Comparison of ENCODE assay signal across 19 cellular contexts in genomic region chr7:42233939-42234338, GRCh38. TPM values are rescaled to one million over a fixed set of nuclear protein-coding genes. Genes with fewer than 3 reads are reported as not detected.
DNase-seq lines count a peak whose midpoint lies in the region; TF ChIP-seq lines count a peak whose summit lies in the region.
"Had no signal": no experiment of that assay in that cellular context is flagged by ENCODE, and none has a peak within 500 bp of the region (broad histone marks: within the 10 kb centered on the region; RNA-seq: fewer than 3 reads in every experiment).

No MANE protein-coding gene starts in this region.

- TF ChIP-seq RAD21 in SK-N-SH (IDR thresholded peaks at IDR 0.05; ENCODE audit: low read length) = no peak

- WGBS in SK-N-SH (ENCODE audit: low lambda C conversion rate) = 2% methylated on average over 1 of the region's 1 CpG

- H3K4me1 Mint-ChIP-seq in mesothelial cell of epicardium = peaks cover 79% of the 10 kb centered on the region

- H3K27me3 ChIP-seq in A673 (replicated peaks; ENCODE audit: insufficient read depth, low read depth, low read length, poor library complexity) = no peaks in the 10 kb centered on the region
- H3K27me3 ChIP-seq in Loucy (ENCODE audit: insufficient read depth, low read length, poor library complexity, severe bottlenecking) = no peaks in the 10 kb centered on the region
- peaks cover 85% of the 10 kb centered on the region for H3K27me3 ChIP-seq in SK-N-SH (ENCODE audit: insufficient read depth)

- TF ChIP-seq CTCF in A673 (conservative IDR thresholded peaks at IDR 0.05; ENCODE audit: low read depth, low read length) = no peak
- TF ChIP-seq CTCF in Loucy (conservative IDR thresholded peaks at IDR 0.05; ENCODE audit: low read length) = no peak
- TF ChIP-seq CTCF in choroid plexus epithelial cell (conservative IDR thresholded peaks at IDR 0.05; ENCODE audit: low read depth, low read length) = no peak
- TF ChIP-seq CTCF in mesothelial cell of epicardium (IDR thresholded peaks at IDR 0.05; ENCODE audit: unreplicated experiment) = no peak
- TF ChIP-seq CTCF in SK-N-SH (IDR thresholded peaks at IDR 0.05) = no peak

- H3K36me3 ChIP-seq in A673 (ENCODE audit: insufficient read depth, low read length, poor library complexity, severe bottlenecking) (no peaks in the 10 kb centered on the region), Loucy (ENCODE audit: insufficient read depth, low read length) (no peaks in the 10 kb centered on the region), SK-N-SH (replicated peaks in 1 of 2; ENCODE audit: control insufficient read depth in 1 of 2, insufficient read depth in 2 of 2, low read length in 1 of 2) (no peaks in the 10 kb centered on the region)
- H3K36me3 ChIP-seq: heart left ventricle, left lung had no signal

- H2AFZ ChIP-seq in Loucy (ENCODE audit: low read length) (no peak overlapping the region), SK-N-SH (ENCODE audit: low read depth) (no peak overlapping the region)

- H3K79me2 ChIP-seq in Loucy (ENCODE audit: insufficient read depth, low read length) (no peaks in the 10 kb centered on the region), SK-N-SH (ENCODE audit: insufficient read depth) (no peaks in the 10 kb centered on the region)

- H3K4me3 ChIP-seq in A673 (ENCODE audit: low read depth, low read length, poor library complexity, severe bottlenecking) = peak overlapping the region; percentile 89
- H3K4me3 ChIP-seq in Loucy (ENCODE audit: low read length, poor library complexity, severe bottlenecking) = no peak overlapping the region
- no peak overlapping the region for H3K4me3 ChIP-seq in choroid plexus epithelial cell (ENCODE audit: low read depth, low read length)
- H3K4me3 ChIP-seq in SK-N-SH (ENCODE audit: low read depth in 2 of 2, low read length in 1 of 2) = no peak overlapping the region
- H3K4me3 ChIP-seq: A549 had no signal

- BruUV-seq in A673 (replicated peaks; lab: Mats Ljungman, UMichigan) = no TSS peak

- H3K4me2 ChIP-seq in Loucy (ENCODE audit: low read depth, low read length, poor library complexity, severe bottlenecking) = peak overlapping the region; percentile 12
- H3K4me2 ChIP-seq in SK-N-SH = no peak overlapping the region
- H3K4me2 ChIP-seq: A549 had no signal

- H3K9me3 ChIP-seq in A673 (ENCODE audit: low read depth, low read length, poor library complexity, severe bottlenecking) (no peaks in the 10 kb centered on the region), Loucy (ENCODE audit: insufficient read depth, low read depth, low read length) (no peaks in the 10 kb centered on the region), SK-N-SH (no peaks in the 10 kb centered on the region)
- H3K9me3 ChIP-seq: A549, Caco-2, heart left ventricle, left lung had no signal

- H3K27ac Mint-ChIP-seq in mesothelial cell of epicardium = peak overlapping the region; percentile 73
- H3K27ac Mint-ChIP-seq: activated CD4-positive, alpha-beta T cell treated with anti-CD3 and anti-CD28 coated beads, Interleukin-2, amount 10 ng/mL, durations not matched to agents 7 days and 5 days; effector memory CD8-positive, alpha-beta T cell; naive thymus-derived CD8-positive, alpha-beta T cell had no signal

- no peaks in the 10 kb centered on the region for H3K9me3 Mint-ChIP-seq in mesothelial cell of epicardium
- H3K9me3 Mint-ChIP-seq: activated CD4-positive, alpha-beta T cell treated with anti-CD3 and anti-CD28 coated beads, Interleukin-2, amount 10 ng/mL, durations not matched to agents 7 days and 5 days; effector memory CD8-positive, alpha-beta T cell had no signal

- intact Hi-C loops in A673 (cut with micrococcal nuclease; ENCODE audit: unreplicated experiment) = loop anchor here (5.0 to 10.0 kb wide), 2 partner anchors 92 to 611 kb away; no protein-coding TSS in a partner anchor

- TF ChIP-seq EP300 in SK-N-SH (IDR thresholded peaks at IDR 0.05; ENCODE audit: borderline replicate concordance in 1 of 2, low read depth in 1 of 2, low read length in 1 of 2) = no peak

- H3K9me2 ChIP-seq in Loucy (replicated peaks; ENCODE audit: low read depth, low read length) = no peaks in the 10 kb centered on the region
- no peaks in the 10 kb centered on the region for H3K9me2 ChIP-seq in SK-N-SH

- H3K9ac ChIP-seq in Loucy (ENCODE audit: low read depth, low read length, poor library complexity, severe bottlenecking) (no peak overlapping the region), SK-N-SH (no peak overlapping the region)

- H3K27ac ChIP-seq in A673 (ENCODE audit: low read depth, low read length, poor library complexity, severe bottlenecking) (peak overlapping the region; percentile 63), SK-N-SH (ENCODE audit: low read depth in 2 of 2, low read length in 1 of 2) (no peak overlapping the region)
- H3K27ac ChIP-seq: A549, left lung had no signal

- POLR2A ChIA-PET in A673 (lab: Charles Lee; ENCODE audit: low non-redundant PET) (no interaction called here), SK-N-SH (lab: Yijun Ruan, JAX) (no interaction called here)

- peak overlapping the region; percentile 55 for H3K4me3 Mint-ChIP-seq in mesothelial cell of epicardium
- H3K4me3 Mint-ChIP-seq: activated CD4-positive, alpha-beta T cell treated with anti-CD3 and anti-CD28 coated beads, Interleukin-2, amount 10 ng/mL, durations not matched to agents 7 days and 5 days; effector memory CD8-positive, alpha-beta T cell; naive thymus-derived CD8-positive, alpha-beta T cell had no signal

- no peaks in the 10 kb centered on the region for H3K36me3 Mint-ChIP-seq in mesothelial cell of epicardium

- peaks cover 75% of the 10 kb centered on the region for H3K4me1 ChIP-seq in A673 (ENCODE audit: insufficient read depth, low read length, poor library complexity, severe bottlenecking)
- peaks cover 37% of the 10 kb centered on the region for H3K4me1 ChIP-seq in Loucy (ENCODE audit: insufficient read depth, low read length, poor library complexity, severe bottlenecking)
- H3K4me1 ChIP-seq in SK-N-SH (ENCODE audit: control insufficient read depth in 1 of 2, insufficient read depth in 2 of 2, low read depth in 1 of 2, low read length in 1 of 2) = peaks cover 0 to 4% of the 10 kb centered on the region in 2 experiments; a peak in 2 of 4 replicates
- H3K4me1 ChIP-seq: A549 had no signal

- H4K20me1 ChIP-seq in Loucy (ENCODE audit: insufficient read depth, low read length, poor library complexity, severe bottlenecking) (no peaks in the 10 kb centered on the region), SK-N-SH (ENCODE audit: insufficient read depth) (no peaks in the 10 kb centered on the region)

- CTCF ChIA-PET in A673 (lab: Charles Lee) = no interaction called here
- CTCF ChIA-PET in SK-N-SH (lab: Yijun Ruan, JAX) = interaction anchor here (1.5 kb wide), 1 partner anchor 19 kb away, joined by 5 read pairs; no protein-coding TSS in a partner anchor

- DNase-seq in A673 (ENCODE audit: low spot score) (peak; percentile 40), choroid plexus epithelial cell (ENCODE audit: low read depth) (peak; percentile 32), mesothelial cell of epicardium (ENCODE audit: low spot score in 2 of 2, unreplicated experiment in 2 of 2) (no peak), SK-N-SH (no peak), NCI-H1436 (lab: John Stamatoyannopoulos, UW) (no peak), KG1 (lab: John Stamatoyannopoulos, UW) (no peak)
- DNase-seq in stimulated activated CD4-positive, alpha-beta T cell treated with anti-CD3 and anti-CD28 coated beads, Interleukin-12 subunit alpha, Interleukin-12 subunit beta, amount 100 ng/mL, for 4 hours = no peak
- DNase-seq: activated CD4-positive, alpha-beta T cell treated with anti-CD3 and anti-CD28 coated beads, Interleukin-2, amount 10 ng/mL, durations not matched to agents 7 days and 5 days; anterior cingulate cortex; Caco-2; effector memory CD8-positive, alpha-beta T cell; heart left ventricle; left lung; naive thymus-derived CD8-positive, alpha-beta T cell; NCI-H187 treated with DMSO at 0.1 percent for 48 hours; NCI-H526; T-helper 9 cell had no signal

- H3F3A ChIP-seq in Loucy (ENCODE audit: low read depth) (no peaks in the 10 kb centered on the region), SK-N-SH (replicated peaks; ENCODE audit: insufficient read depth) (peaks cover 7% of the 10 kb centered on the region)

- no peaks in the 10 kb centered on the region for H3K27me3 Mint-ChIP-seq in mesothelial cell of epicardium (ENCODE audit: low read depth)

TF ChIP-seq in SK-N-SH, 30 proteins besides CTCF, POLR2A, EP300 and RAD21:
- TF ChIP-seq NRF1 (IDR thresholded peaks at IDR 0.05; ENCODE audit: low read depth, low read length) = no peak

RNA-seq across cellular contexts. Expression of gene GLI3, which starts 3.1 kb away (rescaled TPM):
- total RNA-seq in A673 (2021) (52.6 and 58.7 TPM in 2 replicates), mesothelial cell of epicardium (122 to 126 TPM (median 122 TPM) in 3 replicates)
- 0.08 and 0.10 TPM in 2 replicates for polyA plus RNA-seq in SK-N-SH (2012; rRNA removed)
- polyA plus RNA-seq in SK-N-SH (2012; cell fraction: cytosol; rRNA removed) = 0.03 and 0.08 TPM in 2 replicates
- 0.01 and 0.05 TPM in 2 replicates for polyA plus RNA-seq in SK-N-SH (2012; cell fraction: nucleus; rRNA removed)
- total RNA-seq: naive thymus-derived CD8-positive, alpha-beta T cell had no signal
- polyA plus RNA-seq: naive thymus-derived CD8-positive, alpha-beta T cell had no signal

Comparison
In these comparisons a context has a peak if more than half of its experiments do, and no peak if none do; other contexts are left out.
1. DNase-seq: peak in A673 (single experiment) and choroid plexus epithelial cell (single experiment); none in mesothelial cell of epicardium (0 of 2), SK-N-SH (single experiment), stimulated activated CD4-positive, alpha-beta T cell treated with anti-CD3 and anti-CD28 coated beads, Interleukin-12 subunit alpha, Interleukin-12 subunit beta, amount 100 ng/mL, for 4 hours (single experiment), NCI-H1436 (single experiment) and KG1 (single experiment).